In the genomic region with DNA sequence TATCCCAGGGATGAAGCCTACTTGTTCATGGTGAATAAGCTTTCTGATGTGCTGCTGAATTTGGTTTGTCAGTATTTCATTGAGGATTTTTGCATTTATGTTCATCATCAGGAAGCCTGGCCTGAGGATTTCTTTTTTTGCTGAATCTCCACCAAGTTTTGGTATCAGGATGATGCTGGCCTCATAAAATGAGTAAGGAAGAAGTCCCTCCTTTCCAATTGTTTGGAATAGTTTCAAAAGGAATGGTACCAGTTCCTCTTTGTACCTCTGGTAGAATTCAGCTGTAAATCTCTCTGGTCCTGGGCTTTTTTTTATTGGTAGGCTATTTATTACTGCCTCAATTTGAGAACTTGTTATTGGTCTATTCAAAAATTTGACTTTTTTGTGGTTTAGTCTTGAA, we compare ENCODE assay signal across 3 cellular contexts. TPM values are rescaled to one million over a fixed set of nuclear protein-coding genes. Genes with fewer than 3 reads are reported as not detected.
"Had no signal": no experiment of that assay in that cellular context is flagged by ENCODE, and none has a peak within 500 bp of the region (broad histone marks: within the 10 kb centered on the region; RNA-seq: fewer than 3 reads in every experiment).

No MANE protein-coding gene starts in this region.

RNA-seq across cellular contexts. Expression of a gene that starts 51.4 kb away (rescaled TPM):
- total RNA-seq: LHCN-M2, MCF 10A, NCI-H460 had no signal
